9 cellular contexts compared by ENCODE assay signal in the genomic region with DNA sequence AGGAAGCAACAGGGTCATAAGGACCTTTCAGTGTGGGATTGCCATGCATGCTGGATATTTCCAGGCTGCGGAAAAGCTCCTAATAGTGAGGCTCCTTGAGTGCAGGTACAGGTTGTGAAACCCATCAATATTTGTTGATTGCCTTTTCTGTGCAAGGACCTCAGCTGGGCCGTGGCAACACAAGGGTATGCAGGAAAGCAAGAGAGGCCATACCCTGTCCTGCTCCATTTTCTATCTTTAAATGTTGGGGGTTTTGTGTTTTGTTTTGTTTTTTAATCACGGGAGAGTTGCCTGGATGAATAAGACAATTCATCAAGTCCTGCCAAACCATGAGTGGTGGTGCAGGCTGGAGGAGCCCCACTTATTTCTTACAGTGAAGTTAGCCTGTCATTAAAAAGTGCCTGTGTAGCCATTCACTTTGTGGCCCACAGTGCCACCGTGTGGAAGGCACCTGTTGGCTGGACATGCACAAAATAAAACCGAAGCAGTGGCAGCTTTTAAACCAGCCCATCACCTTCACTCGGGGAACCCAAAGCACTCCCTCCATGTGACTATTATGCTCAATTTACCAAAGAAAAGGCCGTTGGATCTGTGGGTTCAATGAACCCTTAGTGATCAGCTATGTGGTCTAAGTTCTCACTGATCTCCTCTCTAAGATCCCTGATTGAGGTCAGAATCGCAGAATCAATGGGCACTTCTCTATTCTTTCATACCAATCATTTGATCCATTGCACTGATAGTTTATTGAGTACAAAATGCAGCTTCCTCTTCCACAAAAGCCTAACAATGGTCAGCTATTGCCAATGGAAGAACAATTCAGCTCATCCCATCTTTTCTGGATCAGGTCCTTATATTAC. TPM values are rescaled to one million over a fixed set of nuclear protein-coding genes. Genes with fewer than 3 reads are reported as not detected.
A peak's percentile ranks its signal among the peaks of the same experiment; 100 is the strongest.
DNase-seq lines count a peak whose midpoint lies in the region; ATAC-seq, FAIRE-seq and TF ChIP-seq lines count a peak whose summit lies in the region.
"Had no signal": no experiment of that assay in that cellular context is flagged by ENCODE, and none has a peak within 500 bp of the region (broad histone marks: within the 10 kb centered on the region; RNA-seq: fewer than 3 reads in every experiment).

No MANE protein-coding gene starts in this region.

- H3K36me3 ChIP-seq in mucosa of descending colon (ENCODE audit: low read depth) = no peaks in the 10 kb centered on the region

- no peaks in the 10 kb centered on the region for H3K4me1 ChIP-seq in mucosa of descending colon (ENCODE audit: low read depth)

- ATAC-seq in GM18511 (IDR thresholded peaks at IDR 0.05; ENCODE audit: unreplicated experiment) (peak; percentile 87), HG03045 (IDR thresholded peaks at IDR 0.05; ENCODE audit: unreplicated experiment) (peak; percentile 73), mucosa of descending colon (peak; percentile 52)

- TF ChIP-seq CTCF in mucosa of descending colon (IDR thresholded peaks at IDR 0.05) = no peak

- H3K9me3 ChIP-seq in mucosa of descending colon = no peaks in the 10 kb centered on the region

- peak; percentile 70 for DNase-seq in COR-L47 (lab: John Stamatoyannopoulos, UW)
- peak; percentile 1 for DNase-seq in NCI-H774 (lab: John Stamatoyannopoulos, UW)
- DNase-seq in dedifferentiated amniotic fluid mesenchymal stem cell (ENCODE audit: extremely low spot score) = peak; percentile 32
- peak in 2 of 3 donors; percentile 43 to 51 for DNase-seq in mucosa of descending colon
- DNase-seq in kidney glomerular epithelial cell (lab: John Stamatoyannopoulos, UW) = no peak
- no peak for DNase-seq in frontal cortex (ENCODE audit: low spot score in 2 of 2)
- DNase-seq: activated B cell treated with CpG ODN at 0.5 μM for 24 hours had no signal

- H3K4me3 ChIP-seq in mucosa of descending colon = no peak overlapping the region

- FAIRE-seq in frontal cortex (lab: Jason Lieb, UNC) = no peak

- intact Hi-C loops in mucosa of descending colon (cut with DNase I, micrococcal nuclease) = no loop called here

RNA-seq across cellular contexts. Expression of a gene that starts 42.2 kb away (rescaled TPM):
- total RNA-seq in mucosa of descending colon = not detected
- total RNA-seq in frontal cortex = not detected
- total RNA-seq: activated B cell treated with CpG ODN at 0.5 μM for 24 hours had no signal

Comparison
In these comparisons a context has a peak if more than half of its experiments do, and no peak if none do; other contexts are left out.
1. DNase-seq: peak in COR-L47 (single experiment), NCI-H774 (single experiment), dedifferentiated amniotic fluid mesenchymal stem cell (single experiment) and mucosa of descending colon (2 of 3); none in kidney glomerular epithelial cell (single experiment) and frontal cortex (0 of 2).
2. Peak in every context shown above with its lines, with median percentiles within 50 percentile points of each other: ATAC-seq.